8 cellular contexts compared by ENCODE assay signal in the genomic region with DNA sequence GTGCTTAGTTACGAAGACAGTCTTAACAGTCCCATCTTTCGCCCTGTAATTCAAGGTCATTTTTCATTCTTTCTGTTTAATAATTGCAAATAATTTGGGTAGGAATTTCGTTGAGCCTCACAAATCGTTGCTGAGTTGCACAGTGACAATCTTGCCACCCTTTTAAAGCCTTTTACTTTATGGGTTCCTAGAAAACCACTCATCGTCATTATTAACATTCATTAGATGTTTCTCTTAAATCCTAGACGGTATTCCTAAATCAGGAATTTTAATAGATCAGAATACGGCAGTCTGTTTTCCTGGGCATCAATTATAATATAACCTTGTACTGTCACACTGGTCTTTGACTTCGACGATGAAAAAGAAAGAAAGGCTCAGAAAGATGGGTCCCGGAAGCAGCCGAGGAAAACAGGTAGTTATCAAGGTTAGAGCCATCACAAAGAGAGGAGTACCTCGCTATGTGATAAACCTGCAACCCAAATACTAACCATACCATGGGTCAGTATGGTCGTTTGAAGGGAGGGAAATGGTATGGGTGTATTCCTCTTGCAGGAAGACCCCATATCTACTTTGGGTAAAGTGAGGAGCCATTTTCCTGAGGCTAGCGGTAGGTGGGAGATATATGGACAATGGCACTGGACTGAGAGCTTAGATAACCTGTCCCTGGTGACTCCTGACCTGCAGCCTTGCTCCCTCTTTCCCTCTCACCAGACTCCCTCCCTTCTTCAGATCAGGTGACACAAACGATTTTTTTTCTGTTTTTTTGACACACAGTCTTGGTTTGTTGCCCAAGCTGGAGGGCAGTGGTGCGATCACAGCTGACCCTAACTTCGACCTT. TPM values are rescaled to one million over a fixed set of nuclear protein-coding genes. Genes with fewer than 3 reads are reported as not detected.
DNase-seq lines count a peak whose midpoint lies in the region; ATAC-seq lines count a peak whose summit lies in the region.

No MANE protein-coding gene starts in this region.

- DNase-seq in NCI-H1417 (lab: John Stamatoyannopoulos, UW) (peak in 2 of 3 experiments; percentile 25 to 34), NCI-H1417 treated with DMSO at 0.1 percent for 48 hours (lab: John Stamatoyannopoulos, UW) (no peak), NCI-H146 treated with DMSO at 0.1 percent for 48 hours (lab: John Stamatoyannopoulos, UW; ENCODE audit: unreplicated experiment) (peak; percentile 6), EL (no peak), MV-4-11 (lab: John Stamatoyannopoulos, UW) (no peak), NCI-H1694 treated with DMSO at 0.1 percent for 48 hours (lab: John Stamatoyannopoulos, UW) (no peak)
- DNase-seq in naive thymus-derived CD8-positive, alpha-beta T cell, result peak in 2 of 10 donors; percentile 19 to 28

- peaks cover 32% of the 10 kb centered on the region for H3K4me1 Mint-ChIP-seq in dendritic cell treated with granulocyte-macrophage colony-stimulating factor and Interleukin-4, amounts not matched to agents 40 ng/mL and 50 ng/mL, for 4 days (ENCODE audit: low read depth)
- peaks cover 28 to 49% (median 44%) of the 10 kb centered on the region in 4 donors for H3K4me1 Mint-ChIP-seq in naive thymus-derived CD8-positive, alpha-beta T cell

- H3K9me3 Mint-ChIP-seq in dendritic cell treated with granulocyte-macrophage colony-stimulating factor and Interleukin-4, amounts not matched to agents 40 ng/mL and 50 ng/mL, for 4 days, result no peaks in the 10 kb centered on the region
- no peaks in the 10 kb centered on the region for H3K9me3 Mint-ChIP-seq in naive thymus-derived CD8-positive, alpha-beta T cell

- peak overlapping the region; percentile 96 for H3K4me3 Mint-ChIP-seq in dendritic cell treated with granulocyte-macrophage colony-stimulating factor and Interleukin-4, amounts not matched to agents 40 ng/mL and 50 ng/mL, for 4 days
- H3K4me3 Mint-ChIP-seq in naive thymus-derived CD8-positive, alpha-beta T cell, result peak overlapping the region; percentile 92 to 100 (median 99)

- peak overlapping the region; percentile 99 for H3K27ac Mint-ChIP-seq in dendritic cell treated with granulocyte-macrophage colony-stimulating factor and Interleukin-4, amounts not matched to agents 40 ng/mL and 50 ng/mL, for 4 days
- H3K27ac Mint-ChIP-seq in naive thymus-derived CD8-positive, alpha-beta T cell, result peak overlapping the region; percentile 100

- intact Hi-C loops in dendritic cell treated with granulocyte-macrophage colony-stimulating factor and Interleukin-4, amounts not matched to agents 40 ng/mL and 50 ng/mL, for 4 days (cut with micrococcal nuclease), result loop anchor here (1.0 kb wide), 2 partner anchors 17 to 64 kb away; a partner anchor contains a TSS

- POLR2A ChIA-PET in naive thymus-derived CD8-positive, alpha-beta T cell (lab: Charles Lee), result interaction anchor here (0.5 to 9.9 kb wide), 19 partner anchors 8 to 322 kb away, joined by 3 to 187 read pairs (median 4); a partner anchor contains a TSS

- H3K27me3 Mint-ChIP-seq in dendritic cell treated with granulocyte-macrophage colony-stimulating factor and Interleukin-4, amounts not matched to agents 40 ng/mL and 50 ng/mL, for 4 days, result no peaks in the 10 kb centered on the region
- no peaks in the 10 kb centered on the region for H3K27me3 Mint-ChIP-seq in naive thymus-derived CD8-positive, alpha-beta T cell

- peak in 1 of 2 donors; percentile 12 for ATAC-seq in naive thymus-derived CD8-positive, alpha-beta T cell

- peaks cover 34% of the 10 kb centered on the region for H3K36me3 Mint-ChIP-seq in dendritic cell treated with granulocyte-macrophage colony-stimulating factor and Interleukin-4, amounts not matched to agents 40 ng/mL and 50 ng/mL, for 4 days (ENCODE audit: low read depth)
- peaks cover 0 to 7% (median 0%) of the 10 kb centered on the region in 3 donors for H3K36me3 Mint-ChIP-seq in naive thymus-derived CD8-positive, alpha-beta T cell

RNA-seq across cellular contexts. Expression of a gene that starts 1.0 kb away (rescaled TPM):
- 100 to 1,000 TPM; 702 to 768 TPM for total RNA-seq in naive thymus-derived CD8-positive, alpha-beta T cell
- 100 to 1,000 TPM; 120 to 131 (median 120) TPM for polyA plus RNA-seq in naive thymus-derived CD8-positive, alpha-beta T cell

RNA-seq across cellular contexts. Expression of a gene that starts 17.5 kb away (rescaled TPM):
- total RNA-seq in naive thymus-derived CD8-positive, alpha-beta T cell, result 10 to 100 TPM; 33.2 to 35.1 TPM
- polyA plus RNA-seq in naive thymus-derived CD8-positive, alpha-beta T cell, result 10 to 100 TPM; 30.0 to 43.4 (median 39.4) TPM

Comparison
In these comparisons a context has a peak if more than half of its experiments do, and no peak if none do; other contexts are left out.
1. DNase-seq: peak in NCI-H1417 (2 of 3) and NCI-H146 treated with DMSO at 0.1 percent for 48 hours (single experiment); none in NCI-H1417 treated with DMSO at 0.1 percent for 48 hours (single experiment), EL (single experiment), MV-4-11 (single experiment) and NCI-H1694 treated with DMSO at 0.1 percent for 48 hours (single experiment).